ENCODE assay signal across 8 cellular contexts in the genomic region with DNA sequence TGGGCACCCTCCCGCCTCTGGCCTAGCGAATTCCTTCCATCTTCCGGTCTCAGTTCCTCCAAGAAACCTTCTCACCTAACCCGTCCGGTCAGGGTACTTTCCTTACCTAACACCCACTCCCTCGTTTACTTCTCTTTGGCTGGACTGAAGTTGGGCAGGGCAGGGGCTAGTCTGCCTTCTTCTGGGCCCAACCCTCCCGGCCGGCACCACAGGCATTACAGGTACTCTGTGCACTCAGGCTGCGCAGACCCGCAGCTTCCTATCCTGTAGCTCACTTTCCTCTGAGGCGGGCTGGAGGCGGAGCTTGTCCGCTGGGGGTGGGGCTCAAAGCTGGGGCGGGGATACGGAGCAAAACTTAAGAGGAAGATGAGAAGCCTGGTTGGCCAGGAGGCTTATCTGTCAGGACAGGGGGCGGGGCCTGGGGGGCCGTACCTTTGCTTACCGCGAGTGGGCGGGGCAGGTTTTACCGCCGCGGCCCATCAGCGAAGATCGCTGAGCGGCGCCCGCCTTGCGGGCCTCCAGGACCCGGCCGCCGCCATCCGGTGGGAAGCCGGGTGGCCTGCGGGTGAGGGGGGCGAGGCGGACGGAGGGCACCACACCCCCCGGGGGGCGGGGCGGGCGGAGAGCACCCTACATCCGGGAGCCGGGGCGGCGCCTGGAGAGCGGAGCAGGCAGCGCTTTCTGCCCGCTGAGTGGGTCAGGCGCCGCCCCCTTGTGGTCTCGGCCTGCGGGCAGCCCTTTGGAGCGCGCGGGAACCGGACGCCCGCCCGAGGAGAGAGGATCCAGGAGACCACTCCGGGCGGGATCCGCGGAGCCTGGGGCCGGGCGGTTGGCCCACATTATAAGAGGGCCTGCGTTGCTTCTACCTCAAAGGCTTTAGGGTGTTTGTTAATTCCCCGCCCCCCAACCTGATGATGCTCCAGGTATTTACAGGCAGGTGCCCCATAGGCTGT. TPM values are rescaled to one million over a fixed set of nuclear protein-coding genes. Genes with fewer than 3 reads are reported as not detected.
DNase-seq lines count a peak whose midpoint lies in the region; ATAC-seq and TF ChIP-seq lines count a peak whose summit lies in the region.

No MANE protein-coding gene starts in this region.

- peaks cover 10% of the 10 kb centered on the region for H3K9me3 Mint-ChIP-seq in Caco-2 (ENCODE audit: unreplicated experiment)
- H3K9me3 Mint-ChIP-seq in endothelial cell (ENCODE audit: unreplicated experiment): no peaks in the 10 kb centered on the region

- POLR2A ChIA-PET in Caco-2 (lab: Charles Lee): interaction anchor here (0.5 to 0.6 kb wide), 4 partner anchors 16 to 1769 kb away, joined by 3 to 10 read pairs (median 5); no protein-coding TSS in a partner anchor

- H3K9me3 ChIP-seq in Caco-2: no peaks in the 10 kb centered on the region
- H3K9me3 ChIP-seq in mesodermal cell (ENCODE audit: control insufficient read depth, low read length): no peaks in the 10 kb centered on the region

- H3K27ac Mint-ChIP-seq in Caco-2 (ENCODE audit: unreplicated experiment) (peak overlapping the region; percentile 81), endothelial cell (ENCODE audit: unreplicated experiment) (peak overlapping the region; percentile 100)

- H3K27me3 ChIP-seq in Caco-2 (replicated peaks; ENCODE audit: control insufficient read depth, insufficient read depth, low read length): no peaks in the 10 kb centered on the region

- H3K36me3 ChIP-seq in Caco-2 (ENCODE audit: control insufficient read depth, insufficient read depth, low read length) (no peaks in the 10 kb centered on the region), mesodermal cell (ENCODE audit: control insufficient read depth, insufficient read depth, low read length) (no peaks in the 10 kb centered on the region)

- peak; percentile 92 for ATAC-seq in GM21367 (IDR thresholded peaks at IDR 0.05; ENCODE audit: unreplicated experiment)

- intact Hi-C loops in Caco-2 (cut with micrococcal nuclease; ENCODE audit: unreplicated experiment): no loop called here

- peaks cover 6% of the 10 kb centered on the region for H3K36me3 Mint-ChIP-seq in Caco-2 (ENCODE audit: insufficient read depth, unreplicated experiment)
- no peaks in the 10 kb centered on the region for H3K36me3 Mint-ChIP-seq in endothelial cell (ENCODE audit: low read depth, unreplicated experiment)

- TF ChIP-seq CTCF in Caco-2 (IDR thresholded peaks at IDR 0.05; ENCODE audit: insufficient read depth in 1 of 2, low read depth in 1 of 2, low read length in 1 of 2, severe bottlenecking in 1 of 2, unreplicated experiment in 1 of 2) (peak; percentile 42 to 71), endothelial cell (IDR thresholded peaks at IDR 0.05; ENCODE audit: unreplicated experiment) (peak; percentile 44)

- DNase-seq in Caco-2 (peak; percentile 97), HUDEP-2 (lab: John Stamatoyannopoulos, UW; ENCODE audit: unreplicated experiment in 76 of 76) (peak; percentile 32 to 98 (median 94)), NOMO-1 treated with DMSO at 0.1 percent for 48 hours (lab: John Stamatoyannopoulos, UW; ENCODE audit: unreplicated experiment) (peak; percentile 99), endothelial cell (ENCODE audit: low spot score) (peak; percentile 97)
- peak; percentile 90 for DNase-seq in activated CD8-positive, alpha-beta memory T cell treated with anti-CD3 and anti-CD28 coated beads, Interleukin-2, amount 50 U/mL, for 1 hour (ENCODE audit: extremely low read depth)
- peak; percentile 90 for DNase-seq in stimulated activated CD8-positive, alpha-beta memory T cell treated with anti-CD3 and anti-CD28 coated beads, Interleukin-15, amount 100 ng/mL, for 24 hours (ENCODE audit: low read depth)

- peak overlapping the region; percentile 84 for H3K4me3 Mint-ChIP-seq in Caco-2 (ENCODE audit: unreplicated experiment)
- peak overlapping the region; percentile 99 for H3K4me3 Mint-ChIP-seq in endothelial cell (ENCODE audit: unreplicated experiment)

- peaks cover 10% of the 10 kb centered on the region for H3K4me1 Mint-ChIP-seq in Caco-2 (ENCODE audit: low read depth, unreplicated experiment)
- peaks cover 9% of the 10 kb centered on the region for H3K4me1 Mint-ChIP-seq in endothelial cell (ENCODE audit: unreplicated experiment)

- CTCF ChIA-PET in Caco-2 (lab: Charles Lee): interaction anchor here (0.6 to 1.5 kb wide), 8 partner anchors 25 to 1375 kb away, joined by 3 to 8 read pairs (median 5); no protein-coding TSS in a partner anchor

- peak overlapping the region; percentile 65 for H3K4me3 ChIP-seq in Caco-2 (ENCODE audit: low read depth, low read length)
- peak overlapping the region; percentile 61 for H3K4me3 ChIP-seq in mesodermal cell (ENCODE audit: extremely low read depth, insufficient read depth, low read length, poor library complexity, severe bottlenecking)

- peaks cover 11% of the 10 kb centered on the region for H3K4me1 ChIP-seq in Caco-2
- no peaks in the 10 kb centered on the region for H3K4me1 ChIP-seq in mesodermal cell (ENCODE audit: control insufficient read depth, insufficient read depth, low read length, poor library complexity, severe bottlenecking)

- 1 to 2% methylated on average over 11 to 33 of the region's 68 CpGs for WGBS in mesodermal cell (ENCODE audit: insufficient coverage in 2 of 2), 2 experiments

- no TSS peak for BruUV-seq in Caco-2 (replicated peaks; lab: Mats Ljungman, UMichigan)

- H3K27me3 Mint-ChIP-seq in Caco-2 (ENCODE audit: insufficient read depth, unreplicated experiment) (no peaks in the 10 kb centered on the region), endothelial cell (ENCODE audit: unreplicated experiment) (peaks cover 4% of the 10 kb centered on the region)

- H3K27ac ChIP-seq in mesodermal cell (ENCODE audit: low read depth, low read length, severe bottlenecking): peak overlapping the region; percentile 73

RNA-seq across cellular contexts. Expression of gene ZNF648, which starts 31.9 kb away (rescaled TPM):
- total RNA-seq in Caco-2 (2022) (not detected in 2 replicates), endothelial cell (ENCODE audit: unreplicated experiment) (not detected)
- not detected for polyA plus RNA-seq in mesodermal cell (2013, experiment 1 of 2)
- not detected for polyA plus RNA-seq in mesodermal cell (2013, experiment 2 of 2)

Comparison
In these comparisons a context has a peak if more than half of its experiments do, and no peak if none do; other contexts are left out.
1. Peak in every context shown above with its lines: DNase-seq, ATAC-seq, H3K4me3 ChIP-seq and H3K27ac ChIP-seq.